In the genomic region with DNA sequence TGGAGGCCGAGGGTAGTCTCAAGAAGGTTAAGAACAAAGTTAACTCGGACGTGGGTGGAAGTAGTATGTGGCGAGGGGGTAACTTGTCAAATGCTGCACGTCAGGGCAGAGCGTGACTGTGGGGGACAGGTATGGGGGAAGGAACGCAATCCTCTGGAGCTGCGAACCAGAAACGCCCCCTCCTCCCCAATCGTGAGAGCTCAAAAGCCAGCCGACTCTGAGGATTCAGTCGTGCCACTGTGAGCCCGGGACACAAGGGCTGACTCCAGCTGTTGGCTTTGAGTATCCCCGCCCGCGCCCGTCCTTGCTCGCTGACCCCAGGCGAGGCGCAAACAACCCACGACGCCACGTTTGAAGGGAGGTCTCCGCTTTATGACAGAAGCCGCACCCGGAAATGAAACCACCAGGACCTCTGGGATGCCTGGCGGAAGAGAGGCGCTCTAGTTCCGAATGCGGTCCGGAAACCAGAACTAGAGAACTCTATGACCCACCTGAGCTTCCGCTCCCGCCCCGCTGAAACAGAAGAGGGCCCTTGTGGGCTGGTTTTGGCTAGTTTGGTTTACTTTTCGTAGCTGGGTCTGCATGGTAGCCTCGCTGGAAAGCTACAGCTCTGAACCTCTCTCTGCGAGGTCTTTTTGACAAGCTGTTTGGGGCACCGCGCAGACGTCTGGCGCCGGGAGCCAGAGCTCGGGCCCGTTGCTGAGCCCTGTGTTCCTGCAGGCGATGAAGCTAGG, we compare ENCODE assay signal across 1 cellular context.
TF ChIP-seq lines count a peak whose summit lies in the region.

TSS of gene PEX12 (minus strand) at position 377 of the 734 bp plus-strand sequence. CDS start 550 bp downstream, outside the sequence.

TF ChIP-seq in K562, 482 proteins besides CTCF, POLR2A, EP300 and RAD21 (continued from another document and continues in another):
- TF ChIP-seq, protein P1, sequence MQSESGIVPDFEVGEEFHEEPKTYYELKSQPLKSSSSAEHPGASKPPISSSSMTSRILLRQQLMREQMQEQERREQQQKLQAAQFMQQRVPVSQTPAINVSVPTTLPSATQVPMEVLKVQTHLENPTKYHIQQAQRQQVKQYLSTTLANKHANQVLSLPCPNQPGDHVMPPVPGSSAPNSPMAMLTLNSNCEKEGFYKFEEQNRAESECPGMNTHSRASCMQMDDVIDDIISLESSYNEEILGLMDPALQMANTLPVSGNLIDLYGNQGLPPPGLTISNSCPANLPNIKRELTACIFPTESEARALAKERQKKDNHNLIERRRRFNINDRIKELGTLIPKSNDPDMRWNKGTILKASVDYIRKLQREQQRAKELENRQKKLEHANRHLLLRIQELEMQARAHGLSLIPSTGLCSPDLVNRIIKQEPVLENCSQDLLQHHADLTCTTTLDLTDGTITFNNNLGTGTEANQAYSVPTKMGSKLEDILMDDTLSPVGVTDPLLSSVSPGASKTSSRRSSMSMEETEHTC (IDR thresholded peaks at IDR 0.05), result no peak
- TF ChIP-seq BDP1 (IDR thresholded peaks at IDR 0.05; ENCODE audit: insufficient read depth, insufficient read length) (no peak), ZNF12 (CRISPR knock-in tag; IDR thresholded peaks at IDR 0.05) (no peak), ZNF740 (CRISPR knock-in tag; IDR thresholded peaks at IDR 0.05) (no peak), ZNF740 (tag; IDR thresholded peaks at IDR 0.05) (no peak), NFE2 (IDR thresholded peaks at IDR 0.05; ENCODE audit: low read depth) (no peak), ZNF224 (CRISPR knock-in tag; IDR thresholded peaks at IDR 0.05) (no peak), ZNF217 (CRISPR knock-in tag; IDR thresholded peaks at IDR 0.05) (no peak), ATF1 (CRISPR knock-in tag; IDR thresholded peaks at IDR 0.05) (no peak; the same call in 1 of the 2 replicates), ATF1 (tag; IDR thresholded peaks at IDR 0.05) (peak; percentile 97), BRCA1 (IDR thresholded peaks at IDR 0.05) (no peak), BRCA1 (CRISPR knock-in tag; IDR thresholded peaks at IDR 0.05) (no peak), ZZZ3 (IDR thresholded peaks at IDR 0.05) (no peak; the same call in 1 of the 2 replicates), NFRKB (IDR thresholded peaks at IDR 0.05; ENCODE audit: low read depth) (peak; percentile 93), ZNF318 (IDR thresholded peaks at IDR 0.05; ENCODE audit: borderline replicate concordance in 1 of 2, low read depth in 1 of 2) (peak in 1 of 2 experiments; percentile 17; a peak in 1 of 4 replicates), ZNF79 (CRISPR knock-in tag; IDR thresholded peaks at IDR 0.05; ENCODE audit: low read depth) (no peak), CHCHD3 (CRISPR knock-in tag; IDR thresholded peaks at IDR 0.05) (no peak), SMAD4 (CRISPR knock-in tag; conservative IDR thresholded peaks at IDR 0.05) (0 out of 2 replicates have a peak, but pooled peaks have one; percentile 18), POLR2H (tag; IDR thresholded peaks at IDR 0.05; ENCODE audit: low read depth) (peak; percentile 91), FOSL1 (tag; conservative IDR thresholded peaks at IDR 0.05) (0 out of 2 replicates have a peak, but pooled peaks have one; percentile 16), TRIM24 (IDR thresholded peaks at IDR 0.05) (peak in 1 of 2 experiments; percentile 64; a peak in 2 of 4 replicates), BMI1 (IDR thresholded peaks at IDR 0.05; ENCODE audit: low read length) (no peak), HMG20A (CRISPR knock-in tag; conservative IDR thresholded peaks at IDR 0.05) (no peak), HNRNPLL (IDR thresholded peaks at IDR 0.05; ENCODE audit: low read depth, low read length, poor library complexity, severe bottlenecking) (peak; percentile 59), ZNF695 (CRISPR knock-in tag; IDR thresholded peaks at IDR 0.05) (no peak), NFYB (IDR thresholded peaks at IDR 0.05; ENCODE audit: extremely low read depth, insufficient read length) (no peak), PHB (CRISPR knock-in tag; IDR thresholded peaks at IDR 0.05) (no peak; the same call in 1 of the 2 replicates), POLR2B (IDR thresholded peaks at IDR 0.05; ENCODE audit: low read depth, partially characterized antibody) (peak; percentile 91), NBN (IDR thresholded peaks at IDR 0.05; ENCODE audit: low read depth) (peak; percentile 56), ZNF347 (CRISPR knock-in tag; IDR thresholded peaks at IDR 0.05; ENCODE audit: low read depth) (no peak), SMARCB1 (IDR thresholded peaks at IDR 0.05; ENCODE audit: insufficient read length, low read depth) (no peak), CBX8 (IDR thresholded peaks at IDR 0.05; ENCODE audit: borderline replicate concordance, extremely low read depth, low read depth, low read length, poor library complexity, severe bottlenecking) (no peak), FOXP4 (CRISPR knock-in tag; IDR thresholded peaks at IDR 0.05; ENCODE audit: borderline replicate concordance) (no peak)
- TF ChIP-seq, protein P2, sequence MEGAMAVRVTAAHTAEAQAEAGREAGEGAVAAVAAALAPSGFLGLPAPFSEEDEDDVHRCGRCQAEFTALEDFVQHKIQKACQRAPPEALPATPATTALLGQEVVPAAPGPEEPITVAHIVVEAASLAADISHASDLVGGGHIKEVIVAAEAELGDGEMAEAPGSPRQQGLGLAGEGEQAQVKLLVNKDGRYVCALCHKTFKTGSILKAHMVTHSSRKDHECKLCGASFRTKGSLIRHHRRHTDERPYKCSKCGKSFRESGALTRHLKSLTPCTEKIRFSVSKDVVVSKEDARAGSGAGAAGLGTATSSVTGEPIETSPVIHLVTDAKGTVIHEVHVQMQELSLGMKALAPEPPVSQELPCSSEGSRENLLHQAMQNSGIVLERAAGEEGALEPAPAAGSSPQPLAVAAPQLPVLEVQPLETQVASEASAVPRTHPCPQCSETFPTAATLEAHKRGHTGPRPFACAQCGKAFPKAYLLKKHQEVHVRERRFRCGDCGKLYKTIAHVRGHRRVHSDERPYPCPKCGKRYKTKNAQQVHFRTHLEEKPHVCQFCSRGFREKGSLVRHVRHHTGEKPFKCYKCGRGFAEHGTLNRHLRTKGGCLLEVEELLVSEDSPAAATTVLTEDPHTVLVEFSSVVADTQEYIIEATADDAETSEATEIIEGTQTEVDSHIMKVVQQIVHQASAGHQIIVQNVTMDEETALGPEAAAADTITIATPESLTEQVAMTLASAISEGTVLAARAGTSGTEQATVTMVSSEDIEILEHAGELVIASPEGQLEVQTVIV (CRISPR knock-in tag; IDR thresholded peaks at IDR 0.05; ENCODE audit: borderline replicate concordance), result no peak
- TF ChIP-seq, protein P3, sequence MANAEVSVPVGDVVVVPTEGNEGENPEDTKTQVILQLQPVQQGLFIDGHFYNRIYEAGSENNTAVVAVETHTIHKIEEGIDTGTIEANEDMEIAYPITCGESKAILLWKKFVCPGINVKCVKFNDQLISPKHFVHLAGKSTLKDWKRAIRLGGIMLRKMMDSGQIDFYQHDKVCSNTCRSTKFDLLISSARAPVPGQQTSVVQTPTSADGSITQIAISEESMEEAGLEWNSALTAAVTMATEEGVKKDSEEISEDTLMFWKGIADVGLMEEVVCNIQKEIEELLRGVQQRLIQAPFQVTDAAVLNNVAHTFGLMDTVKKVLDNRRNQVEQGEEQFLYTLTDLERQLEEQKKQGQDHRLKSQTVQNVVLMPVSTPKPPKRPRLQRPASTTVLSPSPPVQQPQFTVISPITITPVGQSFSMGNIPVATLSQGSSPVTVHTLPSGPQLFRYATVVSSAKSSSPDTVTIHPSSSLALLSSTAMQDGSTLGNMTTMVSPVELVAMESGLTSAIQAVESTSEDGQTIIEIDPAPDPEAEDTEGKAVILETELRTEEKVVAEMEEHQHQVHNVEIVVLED (CRISPR knock-in tag; IDR thresholded peaks at IDR 0.05), result peak; percentile 53
- TF ChIP-seq, protein P4, sequence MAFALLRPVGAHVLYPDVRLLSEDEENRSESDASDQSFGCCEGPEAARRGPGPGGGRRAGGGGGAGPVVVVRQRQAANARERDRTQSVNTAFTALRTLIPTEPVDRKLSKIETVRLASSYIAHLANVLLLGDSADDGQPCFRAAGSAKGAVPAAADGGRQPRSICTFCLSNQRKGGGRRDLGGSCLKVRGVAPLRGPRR (CRISPR knock-in tag; IDR thresholded peaks at IDR 0.05), result no peak
- TF ChIP-seq, protein P5, sequence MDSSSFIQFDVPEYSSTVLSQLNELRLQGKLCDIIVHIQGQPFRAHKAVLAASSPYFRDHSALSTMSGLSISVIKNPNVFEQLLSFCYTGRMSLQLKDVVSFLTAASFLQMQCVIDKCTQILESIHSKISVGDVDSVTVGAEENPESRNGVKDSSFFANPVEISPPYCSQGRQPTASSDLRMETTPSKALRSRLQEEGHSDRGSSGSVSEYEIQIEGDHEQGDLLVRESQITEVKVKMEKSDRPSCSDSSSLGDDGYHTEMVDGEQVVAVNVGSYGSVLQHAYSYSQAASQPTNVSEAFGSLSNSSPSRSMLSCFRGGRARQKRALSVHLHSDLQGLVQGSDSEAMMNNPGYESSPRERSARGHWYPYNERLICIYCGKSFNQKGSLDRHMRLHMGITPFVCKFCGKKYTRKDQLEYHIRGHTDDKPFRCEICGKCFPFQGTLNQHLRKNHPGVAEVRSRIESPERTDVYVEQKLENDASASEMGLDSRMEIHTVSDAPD (CRISPR knock-in tag; IDR thresholded peaks at IDR 0.05), result no peak
